ENCODE assay signal across 9 cellular contexts in the genomic region with DNA sequence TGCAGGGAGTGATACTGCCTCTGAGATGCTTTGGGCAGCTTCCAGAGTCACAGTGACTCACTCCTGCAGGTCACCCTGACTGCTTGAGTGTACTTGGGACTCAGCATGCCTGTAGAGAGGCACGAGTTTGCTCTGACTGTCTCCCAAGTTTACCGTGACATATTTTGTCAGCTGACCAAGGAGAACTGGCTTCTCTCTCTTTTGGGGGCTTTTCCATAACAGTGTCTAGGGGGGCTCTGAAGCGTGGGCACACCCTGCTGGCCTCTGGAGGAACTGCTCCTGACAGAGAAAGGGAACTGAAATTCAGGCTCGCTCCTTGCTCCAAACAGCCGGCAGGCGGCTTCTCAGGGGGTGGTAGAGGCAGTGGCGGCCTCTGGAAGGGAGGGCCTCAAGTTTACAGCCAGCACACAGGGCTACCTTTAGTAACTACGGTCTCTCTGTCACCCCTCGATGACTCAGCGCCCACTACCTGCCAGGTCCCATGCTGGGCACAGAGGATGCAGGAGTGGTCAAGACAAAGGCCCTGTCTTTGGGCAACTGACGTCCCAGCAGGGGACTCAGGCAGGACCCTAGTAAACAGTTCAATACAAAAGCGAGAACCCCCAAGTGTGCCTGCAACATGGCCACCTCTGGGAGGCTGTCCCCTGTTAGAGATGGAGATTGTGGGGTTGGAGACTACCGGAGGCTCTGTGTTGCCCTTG. TPM values are rescaled to one million over a fixed set of nuclear protein-coding genes. Genes with fewer than 3 reads are reported as not detected.
DNase-seq lines count a peak whose midpoint lies in the region; ATAC-seq, FAIRE-seq and TF ChIP-seq lines count a peak whose summit lies in the region.
"Had no signal": no experiment of that assay in that cellular context is flagged by ENCODE, and none has a peak within 500 bp of the region (broad histone marks: within the 10 kb centered on the region; RNA-seq: fewer than 3 reads in every experiment).

No MANE protein-coding gene starts in this region.

- H3K36me3 ChIP-seq in heart left ventricle (no peaks in the 10 kb centered on the region), right atrium auricular region (no peaks in the 10 kb centered on the region), kidney epithelial cell (ENCODE audit: control insufficient read depth, insufficient read depth, low read length) (no peaks in the 10 kb centered on the region)
- H3K36me3 ChIP-seq: gastrocnemius medialis had no signal

- DNase-seq in heart left ventricle, result no peak
- no peak for DNase-seq in right atrium auricular region (ENCODE audit: low spot score)
- DNase-seq in H54 (ENCODE audit: insufficient read length, low spot score), result peak; percentile 59
- DNase-seq in Kasumi-1 (lab: John Stamatoyannopoulos, UW), result peak; percentile 66 to 76
- DNase-seq in activated B cell treated with CpG ODN at 0.5 μM for 24 hours, result peak; percentile 24
- DNase-seq in kidney epithelial cell (ENCODE audit: low read depth), result no peak
- no peak for DNase-seq in posterior vena cava (ENCODE audit: low spot score)
- DNase-seq in HuH-7.5 (ENCODE audit: low spot score), result no peak
- DNase-seq: gastrocnemius medialis had no signal

- H3K4me3 Mint-ChIP-seq in activated B cell treated with CpG ODN at 0.5 μM for 24 hours, result no peak overlapping the region

- intact Hi-C loops in heart left ventricle (cut with DNase I) (no loop called here), activated B cell treated with CpG ODN at 0.5 μM for 24 hours (cut with micrococcal nuclease) (no loop called here), posterior vena cava (cut with DNase I) (no loop called here)

- no peak for TF ChIP-seq POLR2A in heart left ventricle (IDR thresholded peaks at IDR 0.05)
- TF ChIP-seq POLR2A in H54 (IDR thresholded peaks at IDR 0.05; ENCODE audit: low read depth, low read length), result no peak

- 41 to 53% (median 48%) methylated on average over 8 to 13 of the region's 13 CpGs for WGBS in heart left ventricle, 4 donors

- H3K27me3 ChIP-seq in heart left ventricle (peaks cover 0 to 6% (median 0%) of the 10 kb centered on the region in 9 donors), right atrium auricular region (no peaks in the 10 kb centered on the region), kidney epithelial cell (ENCODE audit: control insufficient read depth, insufficient read depth, low read length) (no peaks in the 10 kb centered on the region)
- H3K27me3 ChIP-seq: gastrocnemius medialis had no signal

- POLR2A ChIA-PET in activated B cell treated with CpG ODN at 0.5 μM for 24 hours (lab: Charles Lee), result no interaction called here

- ATAC-seq in heart left ventricle (peak in 3 of 4 donors; percentile 37 to 73 (median 55)), activated B cell treated with CpG ODN at 0.5 μM for 24 hours (ENCODE audit: low read depth) (peak; percentile 88)

- FAIRE-seq in H54 (lab: Jason Lieb, UNC), result peak; percentile 86

- H3K27me3 Mint-ChIP-seq in activated B cell treated with CpG ODN at 0.5 μM for 24 hours, result no peaks in the 10 kb centered on the region

- peak in 11 of 12 donors; percentile 21 to 47 (median 42) for TF ChIP-seq CTCF in heart left ventricle (IDR thresholded peaks at IDR 0.05)
- peak in 1 of 2 donors; percentile 50 for TF ChIP-seq CTCF in right atrium auricular region (IDR thresholded peaks at IDR 0.05)
- TF ChIP-seq CTCF in activated B cell treated with CpG ODN at 0.5 μM for 24 hours (IDR thresholded peaks at IDR 0.05), result no peak
- TF ChIP-seq CTCF in kidney epithelial cell (IDR thresholded peaks at IDR 0.05; ENCODE audit: insufficient read depth, low read length, poor library complexity, severe bottlenecking), result peak; percentile 46

- CTCF ChIA-PET in activated B cell treated with CpG ODN at 0.5 μM for 24 hours (lab: Charles Lee), result interaction anchor here (1.4 kb wide), 1 partner anchor 10 kb away, joined by 4 read pairs; no protein-coding TSS in a partner anchor

- no peaks in the 10 kb centered on the region for H3K36me3 Mint-ChIP-seq in activated B cell treated with CpG ODN at 0.5 μM for 24 hours (ENCODE audit: low read depth)

- no peak overlapping the region for H3K27ac ChIP-seq in heart left ventricle
- no peak overlapping the region for H3K27ac ChIP-seq in right atrium auricular region
- H3K27ac ChIP-seq: gastrocnemius medialis had no signal

- H3K27ac Mint-ChIP-seq in activated B cell treated with CpG ODN at 0.5 μM for 24 hours, result no peak overlapping the region

- peaks cover 3% of the 10 kb centered on the region for H3K4me1 Mint-ChIP-seq in activated B cell treated with CpG ODN at 0.5 μM for 24 hours

- no peak overlapping the region for H3K4me3 ChIP-seq in heart left ventricle
- no peak overlapping the region for H3K4me3 ChIP-seq in right atrium auricular region
- no peak overlapping the region for H3K4me3 ChIP-seq in kidney epithelial cell (ENCODE audit: low read depth, low read length)
- H3K4me3 ChIP-seq: gastrocnemius medialis had no signal

- H3K4me1 ChIP-seq in heart left ventricle, result no peaks in the 10 kb centered on the region
- H3K4me1 ChIP-seq in right atrium auricular region, result no peaks in the 10 kb centered on the region
- H3K4me1 ChIP-seq: gastrocnemius medialis had no signal

- no peaks in the 10 kb centered on the region for H3K9me3 Mint-ChIP-seq in activated B cell treated with CpG ODN at 0.5 μM for 24 hours

- H3K9me3 ChIP-seq in heart left ventricle (no peaks in the 10 kb centered on the region), right atrium auricular region (no peaks in the 10 kb centered on the region)
- H3K9me3 ChIP-seq: gastrocnemius medialis had no signal

RNA-seq across cellular contexts. Expression of a gene that starts 17.8 kb away (rescaled TPM):
- total RNA-seq in heart left ventricle (1 to 10 TPM in 7 of 9 donors, under 1 TPM in 2; 0.67 to 7.4 (median 1.9) TPM), right atrium auricular region (1 to 10 TPM; 1.3 to 2.0 TPM), activated B cell treated with CpG ODN at 0.5 μM for 24 hours (0.75 and 0.81 TPM in 2 replicates), kidney epithelial cell (39.2 and 45.4 TPM in 2 replicates), posterior vena cava (1 to 10 TPM; 2.8 to 7.9 TPM)
- polyA plus RNA-seq in heart left ventricle, result under 1 TPM; 0.42 to 0.78 TPM

Comparison
In these comparisons a context has a peak if more than half of its experiments do, and no peak if none do; other contexts are left out.
1. DNase-seq: peak in H54 (single experiment), Kasumi-1 (2 of 2) and activated B cell treated with CpG ODN at 0.5 μM for 24 hours (single experiment); none in heart left ventricle (0 of 5), right atrium auricular region (single experiment), kidney epithelial cell (single experiment), posterior vena cava (single experiment) and HuH-7.5 (single experiment).